ENCODE assay signal across 10 cellular contexts in the genomic region with DNA sequence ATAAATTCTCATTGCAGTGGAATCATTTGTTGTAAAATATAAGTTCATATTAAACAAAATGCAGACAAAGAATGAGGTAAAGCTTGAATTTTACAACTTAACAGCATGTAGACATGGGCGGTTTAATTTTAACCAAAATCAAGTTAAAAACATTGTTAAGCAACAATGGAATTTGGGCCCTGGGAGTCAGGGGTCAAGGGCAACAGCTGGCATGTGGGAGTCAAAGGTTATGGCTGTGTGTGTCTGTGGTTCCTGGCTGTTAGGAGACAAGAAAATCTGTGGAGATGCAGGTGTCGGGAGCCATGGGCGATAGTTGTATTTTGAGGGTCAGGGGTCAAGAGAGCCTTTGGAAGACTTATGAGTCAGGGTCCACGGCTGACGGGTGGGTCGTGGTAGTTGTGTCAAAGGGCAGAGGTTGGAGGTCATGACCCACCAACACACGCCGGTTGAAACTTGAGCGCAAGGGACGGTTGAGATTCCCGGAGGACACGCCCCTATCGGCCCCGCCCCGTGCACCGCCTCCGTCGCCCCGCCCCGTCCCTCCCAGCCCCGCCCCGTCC. TPM values are rescaled to one million over a fixed set of nuclear protein-coding genes. Genes with fewer than 3 reads are reported as not detected.
DNase-seq lines count a peak whose midpoint lies in the region; ATAC-seq, FAIRE-seq and TF ChIP-seq lines count a peak whose summit lies in the region.
"Had no signal": no experiment of that assay in that cellular context is flagged by ENCODE, and none has a peak within 500 bp of the region (broad histone marks: within the 10 kb centered on the region; RNA-seq: fewer than 3 reads in every experiment).

No MANE protein-coding gene starts in this region.

- H3K4me1 Mint-ChIP-seq in activated B cell treated with CpG ODN at 0.5 μM for 24 hours: peaks cover 2% of the 10 kb centered on the region

- no peak overlapping the region for H3K27ac Mint-ChIP-seq in activated B cell treated with CpG ODN at 0.5 μM for 24 hours

- peaks cover 32% of the 10 kb centered on the region for H3K27me3 Mint-ChIP-seq in activated B cell treated with CpG ODN at 0.5 μM for 24 hours

- FAIRE-seq in GM12891 (lab: Jason Lieb, UNC): no peak
- FAIRE-seq: G401.6 had no signal

- no peak for TF ChIP-seq POLR2A in GM12891 (IDR thresholded peaks at IDR 0.05; ENCODE audit: low read depth, low read length)

- DNase-seq in activated B cell treated with CpG ODN at 0.5 μM for 24 hours: no peak
- DNase-seq in left ventricle myocardium inferior: no peak
- DNase-seq in retina: peak; percentile 42
- DNase-seq in nucleus accumbens (lab: John Stamatoyannopoulos, UW): no peak
- DNase-seq in GM10248 (ENCODE audit: extremely low spot score): no peak
- DNase-seq in GM12891 (ENCODE audit: insufficient read length, low spot score): no peak

- peaks cover 8% of the 10 kb centered on the region for H3K36me3 Mint-ChIP-seq in activated B cell treated with CpG ODN at 0.5 μM for 24 hours (ENCODE audit: low read depth)

- H3K27me3 ChIP-seq in left ventricle myocardium inferior (ENCODE audit: low read depth): peaks cover 24% of the 10 kb centered on the region

- no peaks in the 10 kb centered on the region for H3K36me3 ChIP-seq in ES-I3 (ENCODE audit: insufficient read depth, low read length)
- H3K36me3 ChIP-seq in left ventricle myocardium inferior: no peaks in the 10 kb centered on the region

- CTCF ChIA-PET in activated B cell treated with CpG ODN at 0.5 μM for 24 hours (lab: Charles Lee) (no interaction called here), GM10248 (lab: Yijun Ruan, JAX) (no interaction called here)

- POLR2A ChIA-PET in activated B cell treated with CpG ODN at 0.5 μM for 24 hours (lab: Charles Lee): no interaction called here
- POLR2A ChIA-PET in GM10248 (lab: Yijun Ruan, JAX): no interaction called here

- H3K4me1 ChIP-seq in ES-I3 (ENCODE audit: insufficient read depth, low read length) (no peaks in the 10 kb centered on the region), left ventricle myocardium inferior (peaks cover 16% of the 10 kb centered on the region)
- H3K4me1 ChIP-seq: psoas muscle had no signal

- H3K4me3 Mint-ChIP-seq in activated B cell treated with CpG ODN at 0.5 μM for 24 hours: peak overlapping the region; percentile 35

- H3K9me3 ChIP-seq in ES-I3 (ENCODE audit: control insufficient read depth, insufficient read depth, low read length) (peaks cover 6% of the 10 kb centered on the region), left ventricle myocardium inferior (replicated peaks) (peaks cover 27% of the 10 kb centered on the region)

- peak overlapping the region; percentile 59; the same call in 1 of the 2 replicates for H3K9ac ChIP-seq in ES-I3 (ENCODE audit: low read depth, low read length)

- H3K9me3 Mint-ChIP-seq in activated B cell treated with CpG ODN at 0.5 μM for 24 hours: peaks cover 23% of the 10 kb centered on the region

- intact Hi-C loops in activated B cell treated with CpG ODN at 0.5 μM for 24 hours (cut with micrococcal nuclease): no loop called here
- intact Hi-C loops in left ventricle myocardium inferior (cut with micrococcal nuclease): no loop called here

- TF ChIP-seq CTCF in activated B cell treated with CpG ODN at 0.5 μM for 24 hours (IDR thresholded peaks at IDR 0.05) (no peak), left ventricle myocardium inferior (IDR thresholded peaks at IDR 0.05; ENCODE audit: borderline replicate concordance) (no peak), GM10248 (IDR thresholded peaks at IDR 0.05; ENCODE audit: control extremely low read depth, extremely low read depth, low read depth, missing control alignments) (no peak)

- no peak overlapping the region for H3K27ac ChIP-seq in left ventricle myocardium inferior (replicated peaks)
- H3K27ac ChIP-seq: psoas muscle had no signal

- ATAC-seq in activated B cell treated with CpG ODN at 0.5 μM for 24 hours (ENCODE audit: low read depth): no peak
- ATAC-seq in GM18498 (IDR thresholded peaks at IDR 0.05; ENCODE audit: unreplicated experiment): no peak

- H3K4me3 ChIP-seq in left ventricle myocardium inferior: peak overlapping the region; percentile 75

TF ChIP-seq in GM12891, 5 proteins besides CTCF, POLR2A, EP300 and RAD21:
- TF ChIP-seq SPI1 (IDR thresholded peaks at IDR 0.05; ENCODE audit: low read depth, low read length) (no peak), TAF1 (IDR thresholded peaks at IDR 0.05; ENCODE audit: low read depth, low read length) (no peak), POU2F2 (IDR thresholded peaks at IDR 0.05; ENCODE audit: low read depth, low read length) (no peak), POLR2AphosphoS5 (IDR thresholded peaks at IDR 0.05; ENCODE audit: low read depth, low read length) (no peak), PAX5 (IDR thresholded peaks at IDR 0.05; ENCODE audit: insufficient read depth, low read length, severe bottlenecking) (no peak)
TF ChIP-seq in GM12891: peak in this region for 0.

RNA-seq across cellular contexts. Expression of a gene that starts 0.4 kb away (rescaled TPM):
- total RNA-seq in activated B cell treated with CpG ODN at 0.5 μM for 24 hours (not detected in 2 replicates), left ventricle myocardium inferior (6.5 TPM)
- polyA plus RNA-seq in GM12891 (2012; ENCODE audit: low read depth, missing spikeins): not detected
